ENCODE assay signal across 23 cellular contexts in the genomic region with DNA sequence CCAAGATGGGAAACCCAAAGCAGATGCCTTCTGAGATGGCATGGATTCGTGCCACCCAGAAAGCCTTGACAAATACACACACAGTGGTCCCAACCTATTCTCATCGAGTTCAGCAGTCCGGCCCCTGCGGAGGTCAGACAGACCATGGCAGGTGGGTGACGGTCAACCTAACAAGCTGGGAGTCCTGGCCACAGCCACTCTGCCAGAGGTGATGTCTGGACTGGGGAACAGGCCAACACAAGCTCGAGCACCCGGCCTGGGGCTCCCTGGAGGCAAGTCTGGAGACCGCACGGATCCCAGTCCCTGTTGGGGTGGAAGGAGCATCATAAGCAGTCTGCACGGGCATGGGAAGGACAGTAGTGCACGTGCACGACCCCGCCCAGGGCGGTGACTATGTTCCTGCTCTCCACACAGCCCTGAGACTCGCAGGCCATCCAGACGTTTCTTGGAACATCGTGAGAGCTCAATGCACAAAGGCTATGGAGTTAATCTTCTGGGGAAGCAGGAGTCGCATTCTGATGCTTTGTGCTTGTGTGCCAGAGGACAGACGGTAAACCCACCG.
"Had no signal": no experiment of that assay in that cellular context is flagged by ENCODE, and none has a peak within 500 bp of the region (broad histone marks: within the 10 kb centered on the region; RNA-seq: fewer than 3 reads in every experiment).

No MANE protein-coding gene starts in this region.

- H3K27me3 Mint-ChIP-seq: activated naive CD8-positive, alpha-beta T cell treated with anti-CD3 and anti-CD28 coated beads, Interleukin-2, amount 10 ng/mL, durations not matched to agents 7 days and 5 days; natural killer cell treated with Interleukin-12 subunit alpha and Interleukin-12 subunit beta and Interleukin-15 and Interleukin-18, amount 100 ng/mL, for 72 hours had no signal

- H2AFZ ChIP-seq: hepatocyte had no signal

- H3K27ac ChIP-seq: foreskin keratinocyte, hepatocyte, sigmoid colon, thoracic aorta had no signal

- H3K36me3 ChIP-seq: left lung, sigmoid colon, thoracic aorta had no signal

- H3K4me3 ChIP-seq: hepatocyte, left lung, sigmoid colon, thoracic aorta had no signal

- DNase-seq: activated CD4-positive, alpha-beta memory T cell treated with anti-CD3 and anti-CD28 coated beads for 36 hours; activated CD4-positive, alpha-beta T cell treated with anti-CD3 and anti-CD28 coated beads for 4 hours; activated CD4-positive, CD25-positive, alpha-beta regulatory T cell; activated effector memory CD4-positive, alpha-beta T cell treated with Interleukin-2 at 50 U/mL for 16 hours; activated naive CD4-positive, alpha-beta T cell treated with anti-CD3 and anti-CD28 coated beads for 36 hours; activated naive CD8-positive, alpha-beta T cell treated with anti-CD3 and anti-CD28 coated beads, Interleukin-2, amount 10 ng/mL, durations not matched to agents 7 days and 5 days; activated T-cell treated with anti-CD3 and anti-CD28 coated beads, Interleukin-2, amount 50 U/mL, for 72 hours; cortex of kidney; foreskin keratinocyte; immature natural killer cell; kidney glomerular epithelial cell; mammary epithelial cell; occipital lobe; posterior cingulate gyrus; sigmoid colon; stimulated activated CD4-positive, alpha-beta T cell treated with anti-CD3 and anti-CD28 coated beads, Interleukin-4, amount 100 ng/mL, for 1 hour; stimulated activated naive CD4-positive, alpha-beta T cell; SW 1271; T-helper 17 cell had no signal

- H3K4me2 ChIP-seq: hepatocyte had no signal

- H3K4me1 ChIP-seq: foreskin keratinocyte had no signal

- H3K27me3 ChIP-seq: hepatocyte had no signal

- H3K4me3 Mint-ChIP-seq: activated CD4-positive, alpha-beta memory T cell treated with anti-CD3 and anti-CD28 coated beads for 36 hours; activated naive CD4-positive, alpha-beta T cell treated with anti-CD3 and anti-CD28 coated beads for 36 hours; activated naive CD8-positive, alpha-beta T cell treated with anti-CD3 and anti-CD28 coated beads, Interleukin-2, amount 10 ng/mL, durations not matched to agents 7 days and 5 days; activated T-cell treated with anti-CD3 and anti-CD28 coated beads, Interleukin-2, amount 50 U/mL, for 72 hours; immature natural killer cell; natural killer cell treated with Interleukin-12 subunit alpha and Interleukin-12 subunit beta and Interleukin-15 and Interleukin-18, amount 100 ng/mL, for 72 hours; T-helper 17 cell had no signal

- H3K9me3 Mint-ChIP-seq: activated CD4-positive, alpha-beta memory T cell treated with anti-CD3 and anti-CD28 coated beads for 36 hours; activated naive CD4-positive, alpha-beta T cell treated with anti-CD3 and anti-CD28 coated beads for 36 hours; activated naive CD8-positive, alpha-beta T cell treated with anti-CD3 and anti-CD28 coated beads, Interleukin-2, amount 10 ng/mL, durations not matched to agents 7 days and 5 days; activated T-cell treated with anti-CD3 and anti-CD28 coated beads, Interleukin-2, amount 50 U/mL, for 72 hours; immature natural killer cell; natural killer cell treated with Interleukin-12 subunit alpha and Interleukin-12 subunit beta and Interleukin-15 and Interleukin-18, amount 100 ng/mL, for 72 hours had no signal

- H3K36me3 Mint-ChIP-seq: activated CD4-positive, alpha-beta memory T cell treated with anti-CD3 and anti-CD28 coated beads for 36 hours; activated naive CD8-positive, alpha-beta T cell treated with anti-CD3 and anti-CD28 coated beads, Interleukin-2, amount 10 ng/mL, durations not matched to agents 7 days and 5 days; immature natural killer cell; natural killer cell treated with Interleukin-12 subunit alpha and Interleukin-12 subunit beta and Interleukin-15 and Interleukin-18, amount 100 ng/mL, for 72 hours had no signal

- H3K9me3 ChIP-seq: left lung, sigmoid colon, thoracic aorta had no signal

- H3K79me2 ChIP-seq: hepatocyte had no signal

- H3K27ac Mint-ChIP-seq: activated CD4-positive, alpha-beta memory T cell treated with anti-CD3 and anti-CD28 coated beads for 36 hours; activated naive CD4-positive, alpha-beta T cell treated with anti-CD3 and anti-CD28 coated beads for 36 hours; activated naive CD8-positive, alpha-beta T cell treated with anti-CD3 and anti-CD28 coated beads, Interleukin-2, amount 10 ng/mL, durations not matched to agents 7 days and 5 days; activated T-cell treated with anti-CD3 and anti-CD28 coated beads, Interleukin-2, amount 50 U/mL, for 72 hours; immature natural killer cell; natural killer cell treated with Interleukin-12 subunit alpha and Interleukin-12 subunit beta and Interleukin-15 and Interleukin-18, amount 100 ng/mL, for 72 hours; T-helper 17 cell had no signal

- ATAC-seq: activated T-cell treated with anti-CD3 and anti-CD28 coated beads, Interleukin-2, amount 50 U/mL, for 72 hours; foreskin keratinocyte; natural killer cell treated with Interleukin-12 subunit alpha and Interleukin-12 subunit beta and Interleukin-15 and Interleukin-18, amount 100 ng/mL, for 72 hours; T-helper 17 cell had no signal
